2 cellular contexts compared by ENCODE assay signal in genomic region chr16:73387979-73388378, GRCh38.
TF ChIP-seq lines count a peak whose summit lies in the region.

No MANE protein-coding gene starts in this region.

TF ChIP-seq in GM23338, 12 proteins besides CTCF, POLR2A, EP300 and RAD21:
- TF ChIP-seq REST (IDR thresholded peaks at IDR 0.05; ENCODE audit: unreplicated experiment) (no peak), ZNF331 (CRISPR knock-in tag; IDR thresholded peaks at IDR 0.05; ENCODE audit: low read depth) (no peak), ETS1 (IDR thresholded peaks at IDR 0.05) (no peak), JUNB (IDR thresholded peaks at IDR 0.05; ENCODE audit: unreplicated experiment) (no peak), POLR2AphosphoS5 (IDR thresholded peaks at IDR 0.05; ENCODE audit: low read depth) (no peak), STAT1 (IDR thresholded peaks at IDR 0.05; ENCODE audit: unreplicated experiment) (no peak), NANOG (IDR thresholded peaks at IDR 0.05; ENCODE audit: borderline replicate concordance) (no peak), ZNF114 (CRISPR knock-in tag; IDR thresholded peaks at IDR 0.05) (no peak)
TF ChIP-seq in GM23338: peak in this region for 0.

TF ChIP-seq in H1, 55 proteins besides CTCF, POLR2A, EP300 and RAD21:
- TF ChIP-seq SP1 (IDR thresholded peaks at IDR 0.05; ENCODE audit: low read depth, low read length) (no peak), SRF (IDR thresholded peaks at IDR 0.05; ENCODE audit: low read depth, low read length) (no peak), YY1 (IDR thresholded peaks at IDR 0.05; ENCODE audit: low read depth, low read length) (peak; percentile 92)
TF ChIP-seq in H1: peak in this region for 1.
